14 cellular contexts compared by ENCODE assay signal in genomic region chr19:57709616-57710015, GRCh38. TPM values are rescaled to one million over a fixed set of nuclear protein-coding genes. Genes with fewer than 3 reads are reported as not detected.
A peak's percentile ranks its signal among the peaks of the same experiment; 100 is the strongest.
DNase-seq lines count a peak whose midpoint lies in the region; ATAC-seq and TF ChIP-seq lines count a peak whose summit lies in the region.
"Had no signal": no experiment of that assay in that cellular context is flagged by ENCODE, and none has a peak within 500 bp of the region (broad histone marks: within the 10 kb centered on the region; RNA-seq: fewer than 3 reads in every experiment).

No MANE protein-coding gene starts in this region.

- H4K20me1 ChIP-seq in OCI-LY3 (ENCODE audit: insufficient read depth, low read length) = no peaks in the 10 kb centered on the region
- no peaks in the 10 kb centered on the region for H4K20me1 ChIP-seq in hepatocyte (ENCODE audit: insufficient read depth, poor library complexity, severe bottlenecking)

- H3K4me1 Mint-ChIP-seq in CD8-positive, alpha-beta memory T cell = peaks cover 21 to 45% (median 32%) of the 10 kb centered on the region in 3 donors
- peaks cover 17% of the 10 kb centered on the region for H3K4me1 Mint-ChIP-seq in progenitor cell of endocrine pancreas (ENCODE audit: low read depth)

- H3K4me2 ChIP-seq in OCI-LY3 (ENCODE audit: low read length) (peak overlapping the region; percentile 64), hepatocyte (peak overlapping the region; percentile 98)

- peaks cover 7% of the 10 kb centered on the region for H3K4me1 ChIP-seq in CD8-positive, alpha-beta memory T cell (ENCODE audit: insufficient read depth, low read length)
- H3K4me1 ChIP-seq in OCI-LY3 (ENCODE audit: low read length) = peaks cover 10% of the 10 kb centered on the region; the same call in 1 of the 2 replicates
- peaks cover 13% of the 10 kb centered on the region for H3K4me1 ChIP-seq in hepatocyte (ENCODE audit: insufficient read depth)
- H3K4me1 ChIP-seq in suprapubic skin = no peaks in the 10 kb centered on the region
- H3K4me1 ChIP-seq: Caco-2 had no signal

- ATAC-seq in activated CD4-positive, CD25-positive, alpha-beta regulatory T cell treated with anti-CD3 and anti-CD28 coated beads, Interleukin-2, amount 50 U/mL, for 24 hours = no peak
- ATAC-seq: PC-3 had no signal

- no peaks in the 10 kb centered on the region for H3K36me3 ChIP-seq in CD8-positive, alpha-beta memory T cell (ENCODE audit: insufficient read depth, low read length)
- H3K36me3 ChIP-seq in OCI-LY3 (replicated peaks; ENCODE audit: low read depth, low read length) (peaks cover 17% of the 10 kb centered on the region), hepatocyte (replicated peaks; ENCODE audit: insufficient read depth, low read depth) (no peaks in the 10 kb centered on the region), suprapubic skin (peaks cover 14% of the 10 kb centered on the region)

- no peak for TF ChIP-seq EP300 in suprapubic skin (IDR thresholded peaks at IDR 0.05)

- H3K27ac Mint-ChIP-seq in CD8-positive, alpha-beta memory T cell = peak overlapping the region in 4 of 8 donors; percentile 10 to 99 (median 84)
- H3K27ac Mint-ChIP-seq in progenitor cell of endocrine pancreas = peak overlapping the region; percentile 99
- H3K27ac Mint-ChIP-seq: activated naive CD4-positive, alpha-beta T cell treated with anti-CD3 and anti-CD28 coated beads for 36 hours had no signal

- peaks cover 27 to 62% (median 44%) of the 10 kb centered on the region in 3 donors for H3K36me3 Mint-ChIP-seq in CD8-positive, alpha-beta memory T cell
- H3K36me3 Mint-ChIP-seq in progenitor cell of endocrine pancreas (ENCODE audit: insufficient read depth) = peaks cover 49% of the 10 kb centered on the region

- H3K79me2 ChIP-seq in OCI-LY3 (ENCODE audit: low read length) = peaks cover 24% of the 10 kb centered on the region
- peaks cover 42% of the 10 kb centered on the region for H3K79me2 ChIP-seq in hepatocyte

- H3K9me3 ChIP-seq in CD8-positive, alpha-beta memory T cell (ENCODE audit: low read length) = peaks cover 30% of the 10 kb centered on the region
- H3K9me3 ChIP-seq in OCI-LY3 (ENCODE audit: insufficient read depth, low read length) (no peaks in the 10 kb centered on the region), hepatocyte (ENCODE audit: low read depth) (no peaks in the 10 kb centered on the region), suprapubic skin (peaks cover 62% of the 10 kb centered on the region)

- no peak overlapping the region for H3K9ac ChIP-seq in OCI-LY3 (ENCODE audit: low read length)

- H3K9me3 Mint-ChIP-seq in CD8-positive, alpha-beta memory T cell = peaks cover 12 to 97% (median 74%) of the 10 kb centered on the region in 5 donors
- peaks cover 29% of the 10 kb centered on the region for H3K9me3 Mint-ChIP-seq in progenitor cell of endocrine pancreas (ENCODE audit: low read depth)

- H2AFZ ChIP-seq in OCI-LY3 (ENCODE audit: low read depth, low read length) = peak overlapping the region; percentile 55; the same call in 1 of the 2 replicates
- H2AFZ ChIP-seq in hepatocyte = peak overlapping the region; percentile 89

- H3K4me3 ChIP-seq in CD8-positive, alpha-beta memory T cell (ENCODE audit: low read length) = peak overlapping the region; percentile 43
- H3K4me3 ChIP-seq in OCI-LY3 (ENCODE audit: low read length) (peak overlapping the region; percentile 83), hepatocyte (peak overlapping the region; percentile 70), suprapubic skin (no peak overlapping the region)

- CTCF ChIA-PET in CD8-positive, alpha-beta memory T cell (lab: Charles Lee) = interaction anchor here (1.0 to 2.1 kb wide), 2 partner anchors 17 to 28 kb away, joined by 3 to 5 read pairs; partner anchors contain the start of genes ZNF551 and ZNF671

- WGBS in hepatocyte (ENCODE audit: low lambda C conversion rate, missing lambda C conversion rate) = 49% methylated on average over 15 of the region's 15 CpGs
- WGBS in suprapubic skin = 70% methylated on average over 15 of the region's 15 CpGs

- no peak for TF ChIP-seq POLR2A in suprapubic skin (IDR thresholded peaks at IDR 0.05)

- H3K9me2 ChIP-seq in hepatocyte (replicated peaks; ENCODE audit: insufficient read depth) = no peaks in the 10 kb centered on the region

- no peaks in the 10 kb centered on the region for H3K27me3 ChIP-seq in CD8-positive, alpha-beta memory T cell (ENCODE audit: insufficient read depth, low read length, poor library complexity, severe bottlenecking)
- H3K27me3 ChIP-seq in OCI-LY3 (ENCODE audit: low read depth, low read length) (no peaks in the 10 kb centered on the region), hepatocyte (no peaks in the 10 kb centered on the region), suprapubic skin (no peaks in the 10 kb centered on the region)

- peak overlapping the region in 5 of 7 donors; percentile 83 to 99 (median 92) for H3K4me3 Mint-ChIP-seq in CD8-positive, alpha-beta memory T cell
- H3K4me3 Mint-ChIP-seq in progenitor cell of endocrine pancreas (ENCODE audit: low read depth) = peak overlapping the region; percentile 95

- POLR2A ChIA-PET in CD8-positive, alpha-beta memory T cell (lab: Charles Lee) = interaction anchor here (0.6 to 2.5 kb wide), 14 partner anchors 17 to 293 kb away, joined by 3 to 24 read pairs (median 4); partner anchors contain the start of genes ZNF134, ZNF211, ZNF551 and ZNF552

- H3K27me3 Mint-ChIP-seq in CD8-positive, alpha-beta memory T cell = peaks cover 0 to 11% of the 10 kb centered on the region in 2 donors
- H3K27me3 Mint-ChIP-seq in progenitor cell of endocrine pancreas = no peaks in the 10 kb centered on the region

- DNase-seq in CD8-positive, alpha-beta memory T cell = no peak
- DNase-seq in hepatocyte (ENCODE audit: low spot score) (no peak), progenitor cell of endocrine pancreas (ENCODE audit: low spot score, unreplicated experiment) (no peak), suprapubic skin (ENCODE audit: low spot score in 2 of 2) (no peak), NCI-H1105 treated with DMSO at 0.1 percent for 48 hours (lab: John Stamatoyannopoulos, UW) (no peak), dermis blood vessel endothelial cell (no peak)
- DNase-seq: Caco-2, NCI-H187 treated with DMSO at 0.1 percent for 48 hours, PC-3 had no signal

- H3K27ac ChIP-seq in CD8-positive, alpha-beta memory T cell (ENCODE audit: low read depth, low read length) = no peak overlapping the region
- H3K27ac ChIP-seq in OCI-LY3 (ENCODE audit: low read length) (no peak overlapping the region), hepatocyte (peak overlapping the region; percentile 98), suprapubic skin (no peak overlapping the region)

- TF ChIP-seq CTCF in OCI-LY3 (IDR thresholded peaks at IDR 0.05; ENCODE audit: low read depth, low read length) (no peak), hepatocyte (IDR thresholded peaks at IDR 0.05; ENCODE audit: poor library complexity) (no peak), progenitor cell of endocrine pancreas (IDR thresholded peaks at IDR 0.05; ENCODE audit: unreplicated experiment) (no peak), suprapubic skin (IDR thresholded peaks at IDR 0.05) (no peak)

RNA-seq across cellular contexts. Expression of gene ZNF154, which starts 0.6 kb away (rescaled TPM):
- 1 to 10 TPM; 6.5 to 7.7 TPM for total RNA-seq in CD8-positive, alpha-beta memory T cell
- 2.2 TPM for polyA plus RNA-seq in CD8-positive, alpha-beta memory T cell
- total RNA-seq in hepatocyte (10.7 and 11.1 TPM in 2 replicates), progenitor cell of endocrine pancreas (39.0 and 43.3 TPM in 2 replicates), suprapubic skin (1 to 10 TPM in 2 of 4 donors, under 1 TPM in 1, not detected in 1; 0.13 to 1.3 (median 1.3) TPM), dermis blood vessel endothelial cell (1.3 and 2.4 TPM in 2 replicates)
- 3.5 and 5.6 TPM in 2 replicates for polyA plus RNA-seq in hepatocyte
- total RNA-seq: Caco-2, HT-29, PC-3 had no signal

RNA-seq across cellular contexts. Expression of gene ZNF671, which starts 17.8 kb away (rescaled TPM):
- 10 to 100 TPM; 10.6 to 11.0 TPM for total RNA-seq in CD8-positive, alpha-beta memory T cell
- polyA plus RNA-seq in CD8-positive, alpha-beta memory T cell = 24.3 TPM
- total RNA-seq in hepatocyte (6.7 and 6.8 TPM in 2 replicates), progenitor cell of endocrine pancreas (11.7 and 15.4 TPM in 2 replicates), suprapubic skin (1 to 10 TPM; 2.0 to 8.4 (median 2.8) TPM), dermis blood vessel endothelial cell (9.8 and 10.0 TPM in 2 replicates)
- polyA plus RNA-seq in hepatocyte = 3.9 and 6.7 TPM in 2 replicates
- total RNA-seq: Caco-2, HT-29 had no signal

RNA-seq across cellular contexts. Expression of gene ZNF551, which starts 27.8 kb away (rescaled TPM):
- 10 to 100 TPM; 14.5 to 15.6 TPM for total RNA-seq in CD8-positive, alpha-beta memory T cell
- 7.8 TPM for polyA plus RNA-seq in CD8-positive, alpha-beta memory T cell
- 11.6 and 13.2 TPM in 2 replicates for total RNA-seq in hepatocyte
- polyA plus RNA-seq in hepatocyte = 2.0 and 2.2 TPM in 2 replicates
- total RNA-seq in progenitor cell of endocrine pancreas = 10.9 and 13.6 TPM in 2 replicates
- total RNA-seq in suprapubic skin = 10 to 100 TPM; 21.5 to 42.3 (median 29.7) TPM
- total RNA-seq in dermis blood vessel endothelial cell = 8.9 and 9.5 TPM in 2 replicates

RNA-seq across cellular contexts. Expression of gene ZNF776, which starts 37.0 kb away (rescaled TPM):
- total RNA-seq in CD8-positive, alpha-beta memory T cell = 10 to 100 TPM; 13.3 to 17.2 TPM
- 7.0 TPM for polyA plus RNA-seq in CD8-positive, alpha-beta memory T cell
- total RNA-seq in hepatocyte = 10.3 and 11.4 TPM in 2 replicates
- 8.2 and 10.6 TPM in 2 replicates for polyA plus RNA-seq in hepatocyte
- 32.8 and 35.3 TPM in 2 replicates for total RNA-seq in progenitor cell of endocrine pancreas
- 10 to 100 TPM; 11.2 to 23.8 (median 15.0) TPM for total RNA-seq in suprapubic skin
- 14.6 and 18.1 TPM in 2 replicates for total RNA-seq in dermis blood vessel endothelial cell

RNA-seq across cellular contexts. Expression of gene ZSCAN4, which starts 40.9 kb away (rescaled TPM):
- total RNA-seq in CD8-positive, alpha-beta memory T cell = not detected
- polyA plus RNA-seq in CD8-positive, alpha-beta memory T cell = not detected
- 0.12 TPM in 1 of 2 replicates, not detected in the other for total RNA-seq in hepatocyte
- polyA plus RNA-seq in hepatocyte = not detected in 2 replicates
- total RNA-seq in progenitor cell of endocrine pancreas = not detected in 2 replicates
- total RNA-seq in suprapubic skin = 1 to 10 TPM in 2 of 4 donors, not detected in 2; 2.3 to 3.9 TPM
- total RNA-seq in dermis blood vessel endothelial cell = not detected in 2 replicates
- total RNA-seq: activated naive CD4-positive, alpha-beta T cell treated with anti-CD3 and anti-CD28 coated beads for 36 hours; Caco-2; HT-29; PC-3; pulmonary artery endothelial cell had no signal
